23 cellular contexts compared by ENCODE assay signal in the genomic region with DNA sequence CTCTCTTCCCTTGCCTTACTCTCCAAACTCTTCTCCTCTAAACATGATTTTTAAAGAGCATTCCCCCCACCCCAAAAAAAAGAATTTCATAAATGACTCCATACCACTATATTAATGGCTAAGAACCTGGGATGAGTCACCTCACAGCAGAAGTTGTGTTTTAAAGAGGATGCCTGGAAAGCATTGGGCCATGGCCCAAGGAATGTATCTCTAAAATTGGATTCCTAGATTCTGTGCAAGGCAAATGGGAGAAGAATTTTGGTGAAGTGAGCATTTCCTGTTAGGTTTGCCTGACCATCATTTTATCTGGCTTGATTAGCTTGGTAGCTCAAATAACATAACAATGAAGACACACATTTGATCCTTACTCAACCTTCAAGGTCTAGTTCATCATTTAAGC.
DNase-seq lines count a peak whose midpoint lies in the region; ATAC-seq and TF ChIP-seq lines count a peak whose summit lies in the region.
"Had no signal": no experiment of that assay in that cellular context is flagged by ENCODE, and none has a peak within 500 bp of the region (broad histone marks: within the 10 kb centered on the region; RNA-seq: fewer than 3 reads in every experiment).

No MANE protein-coding gene starts in this region.

- DNase-seq in AG10803 (ENCODE audit: low read depth), result peak; percentile 91
- DNase-seq in HT1080 (ENCODE audit: low read depth), result peak; percentile 39
- DNase-seq in cardiac fibroblast (ENCODE audit: low read depth in 2 of 2), result peak; percentile 12 to 49
- peak; percentile 40 for DNase-seq in myocyte (ENCODE audit: low read depth)
- DNase-seq in CD1c-positive myeloid dendritic cell (ENCODE audit: extremely low spot score), result no peak
- DNase-seq in SHP77 (lab: John Stamatoyannopoulos, UW), result no peak
- no peak for DNase-seq in caudate nucleus (lab: John Stamatoyannopoulos, UW)
- DNase-seq: activated CD8-positive, alpha-beta T cell treated with anti-CD3 and anti-CD28 coated beads for 36 hours; activated naive CD4-positive, alpha-beta T cell treated with anti-CD3 and anti-CD28 coated beads, Interleukin-2, amount 10 ng/mL, durations not matched to agents 7 days and 5 days; activated T-cell treated with anti-CD3 and anti-CD28 coated beads, Interleukin-2, amount 50 U/mL, for 24 hours; heart right ventricle; mammary epithelial cell; natural killer cell; NCI-H1105; NCI-H524 treated with DMSO at 0.1 percent for 48 hours; SHP77 treated with DMSO at 0.1 percent for 48 hours; T-helper 17 cell had no signal

- no peak for ATAC-seq in HG03045 (IDR thresholded peaks at IDR 0.05; ENCODE audit: unreplicated experiment)
- ATAC-seq: activated CD8-positive, alpha-beta T cell treated with anti-CD3 and anti-CD28 coated beads for 36 hours; heart right ventricle; natural killer cell; T-helper 17 cell; WTC11 had no signal

- no peak overlapping the region for H3K4me3 ChIP-seq in AG10803 (ENCODE audit: low read length)
- no peak overlapping the region for H3K4me3 ChIP-seq in cardiac fibroblast (replicated peaks in 1 of 2; ENCODE audit: low read depth in 2 of 2, low read length in 2 of 2)
- H3K4me3 ChIP-seq: BLaER1, heart right ventricle had no signal

- H3K27ac ChIP-seq in caudate nucleus (ENCODE audit: low read depth, low read length), result no peak overlapping the region
- H3K27ac ChIP-seq: BLaER1, epithelial cell of prostate, heart right ventricle, KMS-11, parathyroid adenoma had no signal

- TF ChIP-seq CTCF in AG10803 (conservative IDR thresholded peaks at IDR 0.05; ENCODE audit: low read length), result no peak
- TF ChIP-seq CTCF in cardiac fibroblast (IDR thresholded peaks at IDR 0.05; ENCODE audit: low read depth, low read length), result no peak

Comparison
In these comparisons a context has a peak if more than half of its experiments do, and no peak if none do; other contexts are left out.
1. DNase-seq: peak in AG10803 (single experiment), HT1080 (single experiment), cardiac fibroblast (2 of 2) and myocyte (single experiment); none in CD1c-positive myeloid dendritic cell (single experiment), SHP77 (0 of 2) and caudate nucleus (0 of 61).